In the genomic region with DNA sequence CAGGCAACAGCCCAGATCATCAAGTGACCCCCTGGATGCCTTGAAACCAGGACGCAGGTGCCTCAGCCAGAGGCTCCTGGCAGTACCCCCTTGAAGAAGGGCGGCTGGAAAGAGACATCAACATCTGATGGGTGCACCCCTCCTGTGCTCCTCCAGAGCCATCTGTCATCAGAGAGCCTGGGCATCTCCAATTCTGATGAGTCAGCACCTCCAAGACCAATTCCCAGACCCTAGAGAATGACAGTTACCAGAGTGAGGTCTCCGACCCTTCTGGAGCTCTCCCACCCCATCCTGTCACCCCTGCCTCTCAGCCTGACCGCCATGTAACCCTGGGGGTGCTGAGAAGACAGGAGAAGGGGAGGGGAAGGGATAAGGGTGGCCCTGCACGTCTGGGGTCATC, we compare ENCODE assay signal across 14 cellular contexts.
DNase-seq lines count a peak whose midpoint lies in the region; ATAC-seq, FAIRE-seq and TF ChIP-seq lines count a peak whose summit lies in the region.
"Had no signal": no experiment of that assay in that cellular context is flagged by ENCODE, and none has a peak within 500 bp of the region (broad histone marks: within the 10 kb centered on the region; RNA-seq: fewer than 3 reads in every experiment).

No MANE protein-coding gene starts in this region.

- intact Hi-C loops in K562 (cut with micrococcal nuclease) = no loop called here

- no peaks in the 10 kb centered on the region for H3K9me3 ChIP-seq in K562 (replicated peaks; ENCODE audit: control insufficient read depth, insufficient read depth, low read depth, low read length)

- FAIRE-seq in HTR-8/SVneo (lab: Jason Lieb, UNC) (peak; percentile 26), K562 (lab: Jason Lieb, UNC) (no peak), urothelium cell line (lab: Jason Lieb, UNC) (peak; percentile 32)
- FAIRE-seq: GM19239, H54 had no signal

- H3K27ac ChIP-seq in K562 (ENCODE audit: extremely low read depth, low read depth, low read length) = no peak overlapping the region

- H3K36me3 ChIP-seq in K562 (ENCODE audit: control insufficient read depth, insufficient read depth, low read length) = no peaks in the 10 kb centered on the region

- TF ChIP-seq CTCF in K562 (IDR thresholded peaks at IDR 0.05 in 2 of 3, conservative IDR thresholded peaks at IDR 0.05 in 1 of 3; ENCODE audit: insufficient read depth in 2 of 3, low read depth in 1 of 3, low read length in 3 of 3) = no peak

- H3K79me2 ChIP-seq in K562 (ENCODE audit: control insufficient read depth, insufficient read depth, low read length) = no peaks in the 10 kb centered on the region

- ATAC-seq in K562 (no peak), GM19397 (IDR thresholded peaks at IDR 0.05; ENCODE audit: unreplicated experiment) (no peak)
- ATAC-seq: HCT116 had no signal

- CTCF ChIA-PET in K562 (lab: Yijun Ruan, JAX; ENCODE audit: low intra/inter-chr PET ratio) = no interaction called here

- no peak overlapping the region for H3K4me2 ChIP-seq in K562 (ENCODE audit: insufficient read depth, low read length)

- H4K20me1 ChIP-seq in K562 (replicated peaks; ENCODE audit: control insufficient read depth, insufficient read depth, low read length) = peaks cover 6% of the 10 kb centered on the region; the same call in 1 of the 2 replicates

- no peak for TF ChIP-seq RAD21 in K562 (CRISPR knock-in tag; conservative IDR thresholded peaks at IDR 0.05 in 1 of 2, IDR thresholded peaks at IDR 0.05 in 1 of 2)

- no peak for TF ChIP-seq EP300 in K562 (IDR thresholded peaks at IDR 0.05; ENCODE audit: low read length)

- H3K27me3 ChIP-seq in K562 (ENCODE audit: control insufficient read depth in 2 of 2, insufficient read depth in 2 of 2, low read length in 2 of 2) = no peaks in the 10 kb centered on the region; a peak in 1 of 5 replicates

- no peak overlapping the region for H3K4me3 ChIP-seq in K562

- H3K9me1 ChIP-seq in K562 (ENCODE audit: control insufficient read depth, insufficient read depth, low read length) = no peaks in the 10 kb centered on the region

- WGBS in K562 (ENCODE audit: insufficient coverage, low coverage, missing lambda C conversion rate) = 0% methylated on average over 5 of the region's 5 CpGs

- no peak for TF ChIP-seq POLR2A in K562 (conservative IDR thresholded peaks at IDR 0.05)

- no TSS peak for BruUV-seq in K562 (replicated peaks; lab: Mats Ljungman, UMichigan)

- no peaks in the 10 kb centered on the region for H3K4me1 ChIP-seq in K562 (replicated peaks in 1 of 2; ENCODE audit: control insufficient read depth in 2 of 2, insufficient read depth in 2 of 2, low read length in 2 of 2)

- peak; percentile 17 for DNase-seq in NCI-H82 (lab: John Stamatoyannopoulos, UW)
- DNase-seq in NCI-H82 treated with DMSO at 0.1 percent for 48 hours (lab: John Stamatoyannopoulos, UW; ENCODE audit: unreplicated experiment) = no peak
- DNase-seq in HTR-8/SVneo (ENCODE audit: insufficient read length, low spot score) = no peak
- no peak for DNase-seq in K562 (ENCODE audit: extremely low read depth in 1 of 4, low spot score in 3 of 4)
- no peak for DNase-seq in urothelium cell line (ENCODE audit: low spot score)
- no peak for DNase-seq in dedifferentiated amniotic fluid mesenchymal stem cell (ENCODE audit: extremely low spot score)
- DNase-seq: C1 segment of cervical spinal cord; CD4-positive, alpha-beta memory T cell; DND-41; GDM1 had no signal

- in situ Hi-C loops in K562 (cut with MboI) = loop anchor here (10.0 kb wide), 1 partner anchor 810 kb away; no protein-coding TSS in a partner anchor

- no peak overlapping the region for H2AFZ ChIP-seq in K562 (ENCODE audit: low read depth, low read length)

- H3K9ac ChIP-seq in K562 (ENCODE audit: insufficient read depth in 1 of 2, low read depth in 2 of 2, low read length in 2 of 2) = no peak overlapping the region

- POLR2A ChIA-PET in K562 (lab: Yijun Ruan, JAX) = no interaction called here

TF ChIP-seq in K562, 482 proteins besides CTCF, POLR2A, EP300 and RAD21 (continues in another document):
- TF ChIP-seq MAFK (IDR thresholded peaks at IDR 0.05; ENCODE audit: low read length) = peak; percentile 85
- TF ChIP-seq, protein P1, sequence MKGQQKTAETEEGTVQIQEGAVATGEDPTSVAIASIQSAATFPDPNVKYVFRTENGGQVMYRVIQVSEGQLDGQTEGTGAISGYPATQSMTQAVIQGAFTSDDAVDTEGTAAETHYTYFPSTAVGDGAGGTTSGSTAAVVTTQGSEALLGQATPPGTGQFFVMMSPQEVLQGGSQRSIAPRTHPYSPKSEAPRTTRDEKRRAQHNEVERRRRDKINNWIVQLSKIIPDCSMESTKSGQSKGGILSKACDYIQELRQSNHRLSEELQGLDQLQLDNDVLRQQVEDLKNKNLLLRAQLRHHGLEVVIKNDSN (CRISPR knock-in tag; IDR thresholded peaks at IDR 0.05) = no peak
- TF ChIP-seq, protein P2, sequence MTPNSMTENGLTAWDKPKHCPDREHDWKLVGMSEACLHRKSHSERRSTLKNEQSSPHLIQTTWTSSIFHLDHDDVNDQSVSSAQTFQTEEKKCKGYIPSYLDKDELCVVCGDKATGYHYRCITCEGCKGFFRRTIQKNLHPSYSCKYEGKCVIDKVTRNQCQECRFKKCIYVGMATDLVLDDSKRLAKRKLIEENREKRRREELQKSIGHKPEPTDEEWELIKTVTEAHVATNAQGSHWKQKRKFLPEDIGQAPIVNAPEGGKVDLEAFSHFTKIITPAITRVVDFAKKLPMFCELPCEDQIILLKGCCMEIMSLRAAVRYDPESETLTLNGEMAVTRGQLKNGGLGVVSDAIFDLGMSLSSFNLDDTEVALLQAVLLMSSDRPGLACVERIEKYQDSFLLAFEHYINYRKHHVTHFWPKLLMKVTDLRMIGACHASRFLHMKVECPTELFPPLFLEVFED (CRISPR knock-in tag; conservative IDR thresholded peaks at IDR 0.05) = no peak
- TF ChIP-seq HMG20B (CRISPR knock-in tag; IDR thresholded peaks at IDR 0.05) = no peak
- TF ChIP-seq FOXA1 (IDR thresholded peaks at IDR 0.05; ENCODE audit: borderline replicate concordance) = no peak
- TF ChIP-seq MTA1 (IDR thresholded peaks at IDR 0.05; ENCODE audit: borderline replicate concordance) = no peak
- TF ChIP-seq CXXC5 (CRISPR knock-in tag; IDR thresholded peaks at IDR 0.05) = no peak
- TF ChIP-seq, protein P3, sequence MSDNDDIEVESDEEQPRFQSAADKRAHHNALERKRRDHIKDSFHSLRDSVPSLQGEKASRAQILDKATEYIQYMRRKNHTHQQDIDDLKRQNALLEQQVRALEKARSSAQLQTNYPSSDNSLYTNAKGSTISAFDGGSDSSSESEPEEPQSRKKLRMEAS (CRISPR knock-in tag; IDR thresholded peaks at IDR 0.05) = no peak
- TF ChIP-seq KLF1 (tag; IDR thresholded peaks at IDR 0.05) = no peak
- TF ChIP-seq, protein P4, sequence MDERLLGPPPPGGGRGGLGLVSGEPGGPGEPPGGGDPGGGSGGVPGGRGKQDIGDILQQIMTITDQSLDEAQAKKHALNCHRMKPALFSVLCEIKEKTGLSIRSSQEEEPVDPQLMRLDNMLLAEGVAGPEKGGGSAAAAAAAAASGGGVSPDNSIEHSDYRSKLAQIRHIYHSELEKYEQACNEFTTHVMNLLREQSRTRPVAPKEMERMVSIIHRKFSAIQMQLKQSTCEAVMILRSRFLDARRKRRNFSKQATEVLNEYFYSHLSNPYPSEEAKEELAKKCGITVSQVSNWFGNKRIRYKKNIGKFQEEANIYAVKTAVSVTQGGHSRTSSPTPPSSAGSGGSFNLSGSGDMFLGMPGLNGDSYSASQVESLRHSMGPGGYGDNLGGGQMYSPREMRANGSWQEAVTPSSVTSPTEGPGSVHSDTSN (CRISPR knock-in tag; IDR thresholded peaks at IDR 0.05; ENCODE audit: low read depth) = no peak
- TF ChIP-seq, protein P4 (tag; conservative IDR thresholded peaks at IDR 0.05; ENCODE audit: low read depth) = no peak
- peak; percentile 72 for TF ChIP-seq ZNF316 (IDR thresholded peaks at IDR 0.05)
- no peak for TF ChIP-seq CEBPG (CRISPR knock-in tag; IDR thresholded peaks at IDR 0.05)
- TF ChIP-seq CEBPG (tag; conservative IDR thresholded peaks at IDR 0.05 in 1 of 2, IDR thresholded peaks at IDR 0.05 in 1 of 2) = no peak
- no peak for TF ChIP-seq RBM17 (IDR thresholded peaks at IDR 0.05; ENCODE audit: borderline replicate concordance, low read depth, low read length)
- no peak for TF ChIP-seq ZKSCAN3 (CRISPR knock-in tag; IDR thresholded peaks at IDR 0.05)
- TF ChIP-seq CBX1 (IDR thresholded peaks at IDR 0.05; ENCODE audit: low read depth) = no peak
- TF ChIP-seq C11orf30 (IDR thresholded peaks at IDR 0.05; ENCODE audit: low read depth) = peak; percentile 69; the same call in 1 of the 2 replicates
- TF ChIP-seq THRAP3 (IDR thresholded peaks at IDR 0.05; ENCODE audit: borderline replicate concordance) = no peak
- TF ChIP-seq TAF9B (IDR thresholded peaks at IDR 0.05; ENCODE audit: partially characterized antibody) = no peak
- no peak for TF ChIP-seq NR2C1 (IDR thresholded peaks at IDR 0.05)
- TF ChIP-seq NR2C1 (tag; IDR thresholded peaks at IDR 0.05) = no peak
- TF ChIP-seq SETDB1 (IDR thresholded peaks at IDR 0.05; ENCODE audit: low read length) = no peak
- no peak for TF ChIP-seq ZNF133 (CRISPR knock-in tag; IDR thresholded peaks at IDR 0.05)
- TF ChIP-seq ATF7 (IDR thresholded peaks at IDR 0.05) = no peak
- TF ChIP-seq NFRKB (IDR thresholded peaks at IDR 0.05; ENCODE audit: low read depth) = no peak
- peak; percentile 73 for TF ChIP-seq MAFF (IDR thresholded peaks at IDR 0.05; ENCODE audit: low read length)
- no peak for TF ChIP-seq CCAR2 (IDR thresholded peaks at IDR 0.05; ENCODE audit: low read depth, low read length)
